Comparison of ENCODE assay signal across 8 cellular contexts in genomic region chr11:13772223-13773046, GRCh38.
DNase-seq lines count a peak whose midpoint lies in the region; ATAC-seq and TF ChIP-seq lines count a peak whose summit lies in the region.

No MANE protein-coding gene starts in this region.

- peak; percentile 65 for ATAC-seq in HG02852 (IDR thresholded peaks at IDR 0.05; ENCODE audit: unreplicated experiment)

- TF ChIP-seq CTCF in A673 (conservative IDR thresholded peaks at IDR 0.05; ENCODE audit: low read depth, low read length) (peak; percentile 60), WERI-Rb-1 (IDR thresholded peaks at IDR 0.05; ENCODE audit: low read depth, low read length) (peak; percentile 34; the same call in 1 of the 2 replicates), hepatocyte (IDR thresholded peaks at IDR 0.05; ENCODE audit: poor library complexity) (peak; percentile 74), testis (IDR thresholded peaks at IDR 0.05) (no peak)

- H3K9me2 ChIP-seq in hepatocyte (replicated peaks; ENCODE audit: insufficient read depth): no peaks in the 10 kb centered on the region

- H3K79me2 ChIP-seq in hepatocyte: no peaks in the 10 kb centered on the region

- peak; percentile 67 for DNase-seq in A673 (ENCODE audit: low spot score)
- peak; percentile 61 for DNase-seq in EH (ENCODE audit: low read depth)
- DNase-seq in NCI-H2171 (lab: John Stamatoyannopoulos, UW): peak; percentile 14
- peak; percentile 20 for DNase-seq in WERI-Rb-1
- DNase-seq in hepatocyte (ENCODE audit: low spot score): peak; percentile 76
- DNase-seq in stromal cell of bone marrow (ENCODE audit: low read depth): peak; percentile 28
- no peak for DNase-seq in testis

- no peak for TF ChIP-seq POLR2A in testis (IDR thresholded peaks at IDR 0.05)

- no peaks in the 10 kb centered on the region for H4K20me1 ChIP-seq in hepatocyte (ENCODE audit: insufficient read depth, poor library complexity, severe bottlenecking)

- H3K27me3 ChIP-seq in A673 (replicated peaks; ENCODE audit: insufficient read depth, low read depth, low read length, poor library complexity): peaks cover 13% of the 10 kb centered on the region
- H3K27me3 ChIP-seq in WERI-Rb-1 (ENCODE audit: insufficient read depth, low read depth, severe bottlenecking): peaks cover 14% of the 10 kb centered on the region
- H3K27me3 ChIP-seq in hepatocyte: no peaks in the 10 kb centered on the region
- no peaks in the 10 kb centered on the region for H3K27me3 ChIP-seq in testis

- intact Hi-C loops in A673 (cut with micrococcal nuclease; ENCODE audit: unreplicated experiment) (loop anchor here (1.0 to 5.0 kb wide), 3 partner anchors 180 to 477 kb away; no protein-coding TSS in a partner anchor), testis (cut with DNase I; ENCODE audit: low total_unique reads) (no loop called here)

- H3K4me3 ChIP-seq in A673 (ENCODE audit: low read depth, low read length, poor library complexity, severe bottlenecking) (no peak overlapping the region), WERI-Rb-1 (ENCODE audit: low read depth, low read length) (no peak overlapping the region), hepatocyte (no peak overlapping the region), testis (no peak overlapping the region)

- BruUV-seq in A673 (replicated peaks; lab: Mats Ljungman, UMichigan): no TSS peak

- CTCF ChIA-PET in A673 (lab: Charles Lee): interaction anchor here (0.6 kb wide), 1 partner anchor 10 kb away, joined by 3 read pairs; no protein-coding TSS in a partner anchor

- H3K27ac ChIP-seq in A673 (ENCODE audit: low read depth, low read length, poor library complexity, severe bottlenecking) (no peak overlapping the region), WERI-Rb-1 (no peak overlapping the region), hepatocyte (no peak overlapping the region), testis (no peak overlapping the region)

- POLR2A ChIA-PET in A673 (lab: Charles Lee; ENCODE audit: low non-redundant PET): no interaction called here

- no peaks in the 10 kb centered on the region for H3K9me3 ChIP-seq in A673 (ENCODE audit: low read depth, low read length, poor library complexity, severe bottlenecking)
- H3K9me3 ChIP-seq in WERI-Rb-1 (ENCODE audit: severe bottlenecking): no peaks in the 10 kb centered on the region
- H3K9me3 ChIP-seq in hepatocyte (ENCODE audit: low read depth): no peaks in the 10 kb centered on the region
- H3K9me3 ChIP-seq in testis: no peaks in the 10 kb centered on the region

- H2AFZ ChIP-seq in hepatocyte: no peak overlapping the region

- H3K36me3 ChIP-seq in A673 (ENCODE audit: insufficient read depth, low read length, poor library complexity, severe bottlenecking): no peaks in the 10 kb centered on the region
- H3K36me3 ChIP-seq in WERI-Rb-1: no peaks in the 10 kb centered on the region
- H3K36me3 ChIP-seq in hepatocyte (replicated peaks; ENCODE audit: insufficient read depth, low read depth): no peaks in the 10 kb centered on the region
- no peaks in the 10 kb centered on the region for H3K36me3 ChIP-seq in testis (ENCODE audit: low read depth, missing control alignments)

- WGBS in hepatocyte (ENCODE audit: low lambda C conversion rate, missing lambda C conversion rate): 29% methylated on average over 5 of the region's 5 CpGs
- WGBS in testis, 2 donors: 47 to 48% methylated on average over 5 of the region's 5 CpGs

- H3K4me1 ChIP-seq in A673 (ENCODE audit: insufficient read depth, low read length, poor library complexity, severe bottlenecking) (no peaks in the 10 kb centered on the region), hepatocyte (ENCODE audit: insufficient read depth) (no peaks in the 10 kb centered on the region), testis (no peaks in the 10 kb centered on the region)

- no peak overlapping the region for H3K4me2 ChIP-seq in hepatocyte

Comparison
In these comparisons a context has a peak if more than half of its experiments do, and no peak if none do; other contexts are left out.
1. CTCF ChIP-seq: peak in A673 (single experiment), WERI-Rb-1 (single experiment) and hepatocyte (single experiment); none in testis (0 of 3).